1 cellular context compared by ENCODE assay signal in the genomic region with DNA sequence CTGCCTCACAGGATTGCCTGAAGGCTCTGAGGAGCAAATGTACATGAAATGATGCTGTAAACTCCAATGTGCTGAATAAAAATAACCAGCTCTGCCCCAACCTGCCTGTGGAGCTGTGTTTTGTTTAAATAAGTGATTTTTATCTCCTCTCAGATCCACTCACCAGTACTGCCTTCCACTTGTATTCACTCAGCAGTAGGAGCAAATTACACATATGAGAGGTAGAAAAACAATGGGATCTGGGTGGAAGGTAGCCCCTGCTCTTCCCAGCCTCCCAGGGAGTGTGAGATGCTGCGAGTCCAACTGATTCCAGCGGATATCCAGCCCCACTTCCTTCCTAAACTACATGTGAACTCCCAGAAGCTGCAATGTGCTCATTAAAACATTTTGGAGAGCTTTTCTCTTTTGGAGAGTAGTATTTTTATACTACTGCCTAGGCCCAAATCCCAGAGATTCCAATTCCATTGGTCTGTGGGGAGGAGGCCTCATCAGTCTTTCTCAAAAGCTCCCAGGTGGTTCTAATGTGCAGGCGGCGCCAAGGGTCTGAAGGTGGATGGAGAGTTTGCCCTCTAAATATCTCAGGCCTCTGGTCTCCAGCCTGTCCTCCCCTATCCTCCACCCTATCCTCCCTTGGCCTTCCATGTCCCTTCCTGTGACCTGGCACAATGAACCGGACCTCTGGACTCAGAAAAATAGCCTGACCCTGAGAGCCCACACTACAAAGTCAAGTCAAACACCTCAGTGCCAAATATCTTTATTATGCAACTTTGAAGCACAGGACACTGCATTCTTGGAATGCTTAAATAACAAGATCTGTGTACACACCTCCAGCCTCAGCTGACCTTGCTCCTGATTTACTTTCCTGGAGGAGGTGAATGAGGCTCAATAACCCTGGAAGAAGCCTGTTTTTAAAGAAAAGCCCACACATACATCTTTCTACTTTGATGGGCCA.
TF ChIP-seq lines count a peak whose summit lies in the region.

No MANE protein-coding gene starts in this region.

TF ChIP-seq in HepG2, 621 proteins besides CTCF, POLR2A, EP300 and RAD21 (continued from another document and continues in another):
- TF ChIP-seq, protein P1, sequence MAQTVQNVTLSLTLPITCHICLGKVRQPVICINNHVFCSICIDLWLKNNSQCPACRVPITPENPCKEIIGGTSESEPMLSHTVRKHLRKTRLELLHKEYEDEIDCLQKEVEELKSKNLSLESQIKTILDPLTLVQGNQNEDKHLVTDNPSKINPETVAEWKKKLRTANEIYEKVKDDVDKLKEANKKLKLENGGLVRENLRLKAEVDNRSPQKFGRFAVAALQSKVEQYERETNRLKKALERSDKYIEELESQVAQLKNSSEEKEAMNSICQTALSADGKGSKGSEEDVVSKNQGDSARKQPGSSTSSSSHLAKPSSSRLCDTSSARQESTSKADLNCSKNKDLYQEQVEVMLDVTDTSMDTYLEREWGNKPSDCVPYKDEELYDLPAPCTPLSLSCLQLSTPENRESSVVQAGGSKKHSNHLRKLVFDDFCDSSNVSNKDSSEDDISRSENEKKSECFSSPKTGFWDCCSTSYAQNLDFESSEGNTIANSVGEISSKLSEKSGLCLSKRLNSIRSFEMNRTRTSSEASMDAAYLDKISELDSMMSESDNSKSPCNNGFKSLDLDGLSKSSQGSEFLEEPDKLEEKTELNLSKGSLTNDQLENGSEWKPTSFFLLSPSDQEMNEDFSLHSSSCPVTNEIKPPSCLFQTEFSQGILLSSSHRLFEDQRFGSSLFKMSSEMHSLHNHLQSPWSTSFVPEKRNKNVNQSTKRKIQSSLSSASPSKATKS (CRISPR knock-in tag; IDR thresholded peaks at IDR 0.05), result no peak
- TF ChIP-seq CHCHD3 (CRISPR knock-in tag; IDR thresholded peaks at IDR 0.05) (no peak), ZNF264 (CRISPR knock-in tag; IDR thresholded peaks at IDR 0.05) (no peak), ZNF260 (CRISPR knock-in tag; IDR thresholded peaks at IDR 0.05; ENCODE audit: borderline replicate concordance, low read depth) (no peak), PHB2 (IDR thresholded peaks at IDR 0.05; ENCODE audit: partially characterized antibody) (no peak), ZNF772 (CRISPR knock-in tag; IDR thresholded peaks at IDR 0.05) (0 out of 2 replicates have a peak, but pooled peaks have one; percentile 31), ZNF333 (CRISPR knock-in tag; IDR thresholded peaks at IDR 0.05; ENCODE audit: borderline replicate concordance) (no peak), PAX8 (CRISPR knock-in tag; IDR thresholded peaks at IDR 0.05; ENCODE audit: borderline replicate concordance) (no peak), BORCS8-MEF2B (CRISPR knock-in tag; IDR thresholded peaks at IDR 0.05) (peak; percentile 38; the same call in 1 of the 2 replicates), ZNF33B (CRISPR knock-in tag; IDR thresholded peaks at IDR 0.05) (no peak), CENPT (CRISPR knock-in tag; IDR thresholded peaks at IDR 0.05; ENCODE audit: low read depth) (no peak), JUNB (CRISPR knock-in tag; IDR thresholded peaks at IDR 0.05; ENCODE audit: borderline replicate concordance) (no peak), ZNF713 (CRISPR knock-in tag; IDR thresholded peaks at IDR 0.05) (0 out of 2 replicates have a peak, but pooled peaks have one; percentile 26), MEF2D (CRISPR knock-in tag; IDR thresholded peaks at IDR 0.05) (peak; percentile 84), MAZ (IDR thresholded peaks at IDR 0.05; ENCODE audit: borderline replicate concordance, low read depth, low read length) (no peak), MAZ (CRISPR knock-in tag; IDR thresholded peaks at IDR 0.05; ENCODE audit: low read depth) (peak; percentile 21; the same call in 1 of the 2 replicates), CC2D1A (CRISPR knock-in tag; IDR thresholded peaks at IDR 0.05) (0 out of 2 replicates have a peak, but pooled peaks have one; percentile 38), RFXANK (CRISPR knock-in tag; IDR thresholded peaks at IDR 0.05) (peak; percentile 88; the same call in 1 of the 2 replicates), NFIB (CRISPR knock-in tag; IDR thresholded peaks at IDR 0.05; ENCODE audit: borderline replicate concordance) (no peak), HHEX (CRISPR knock-in tag; IDR thresholded peaks at IDR 0.05) (peak; percentile 71; the same call in 1 of the 2 replicates), NCOA5 (CRISPR knock-in tag; IDR thresholded peaks at IDR 0.05) (no peak), ZFYVE20 (CRISPR knock-in tag; IDR thresholded peaks at IDR 0.05; ENCODE audit: borderline replicate concordance, low read depth) (no peak), ZNF331 (CRISPR knock-in tag; IDR thresholded peaks at IDR 0.05) (peak; percentile 89), ZNF441 (CRISPR knock-in tag; IDR thresholded peaks at IDR 0.05; ENCODE audit: borderline replicate concordance) (no peak), REPIN1 (CRISPR knock-in tag; IDR thresholded peaks at IDR 0.05; ENCODE audit: borderline replicate concordance, low read depth) (peak; percentile 70; the same call in 1 of the 2 replicates), IRF2 (CRISPR knock-in tag; IDR thresholded peaks at IDR 0.05) (peak; percentile 89), NFIC (IDR thresholded peaks at IDR 0.05; ENCODE audit: low read length) (peak; percentile 96), TEAD3 (CRISPR knock-in tag; optimal IDR thresholded peaks at IDR 0.05; ENCODE audit: borderline replicate concordance) (peak; percentile 99), ZNF350 (CRISPR knock-in tag; IDR thresholded peaks at IDR 0.05; ENCODE audit: borderline replicate concordance, low read depth) (peak; percentile 47; the same call in 1 of the 2 replicates), HOXA9 (CRISPR knock-in tag; IDR thresholded peaks at IDR 0.05; ENCODE audit: borderline replicate concordance) (no peak), ZNF660 (CRISPR knock-in tag; IDR thresholded peaks at IDR 0.05; ENCODE audit: borderline replicate concordance, low read depth) (no peak), ZFP36L2 (CRISPR knock-in tag; IDR thresholded peaks at IDR 0.05) (no peak), ZNF570 (CRISPR knock-in tag; IDR thresholded peaks at IDR 0.05; ENCODE audit: borderline replicate concordance) (no peak), HNF4G (IDR thresholded peaks at IDR 0.05; ENCODE audit: borderline replicate concordance, low read depth, low read length) (peak; percentile 96), HNF4G (CRISPR knock-in tag; IDR thresholded peaks at IDR 0.05; ENCODE audit: borderline replicate concordance, low read depth) (peak; percentile 89; the same call in 1 of the 2 replicates), ZNF484 (CRISPR knock-in tag; IDR thresholded peaks at IDR 0.05; ENCODE audit: borderline replicate concordance, low read depth) (no peak), BRCA1 (CRISPR knock-in tag; IDR thresholded peaks at IDR 0.05) (no peak), HOXD1 (CRISPR knock-in tag; IDR thresholded peaks at IDR 0.05) (0 out of 2 replicates have a peak, but pooled peaks have one; percentile 42), ZNF850 (CRISPR knock-in tag; conservative IDR thresholded peaks at IDR 0.05) (no peak), HDAC6 (IDR thresholded peaks at IDR 0.05; ENCODE audit: low read depth, low read length) (no peak)
- TF ChIP-seq, protein P2, sequence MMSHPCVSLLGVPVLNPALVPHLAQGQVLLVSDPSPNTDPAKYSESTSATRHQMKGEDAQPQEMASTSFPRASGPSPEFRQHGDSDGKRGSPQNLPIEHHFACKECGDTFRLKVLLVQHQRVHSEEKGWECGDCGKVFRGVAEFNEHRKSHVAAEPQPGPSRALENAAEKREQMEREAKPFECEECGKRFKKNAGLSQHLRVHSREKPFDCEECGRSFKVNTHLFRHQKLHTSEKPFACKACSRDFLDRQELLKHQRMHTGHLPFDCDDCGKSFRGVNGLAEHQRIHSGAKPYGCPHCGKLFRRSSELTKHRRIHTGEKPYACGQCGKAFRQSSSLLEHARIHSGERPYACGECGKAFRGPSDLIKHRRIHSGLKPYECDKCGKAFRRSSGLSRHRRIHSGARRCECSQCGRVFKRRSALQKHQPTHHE (CRISPR knock-in tag; IDR thresholded peaks at IDR 0.05; ENCODE audit: borderline replicate concordance), result no peak
- TF ChIP-seq, protein P3, sequence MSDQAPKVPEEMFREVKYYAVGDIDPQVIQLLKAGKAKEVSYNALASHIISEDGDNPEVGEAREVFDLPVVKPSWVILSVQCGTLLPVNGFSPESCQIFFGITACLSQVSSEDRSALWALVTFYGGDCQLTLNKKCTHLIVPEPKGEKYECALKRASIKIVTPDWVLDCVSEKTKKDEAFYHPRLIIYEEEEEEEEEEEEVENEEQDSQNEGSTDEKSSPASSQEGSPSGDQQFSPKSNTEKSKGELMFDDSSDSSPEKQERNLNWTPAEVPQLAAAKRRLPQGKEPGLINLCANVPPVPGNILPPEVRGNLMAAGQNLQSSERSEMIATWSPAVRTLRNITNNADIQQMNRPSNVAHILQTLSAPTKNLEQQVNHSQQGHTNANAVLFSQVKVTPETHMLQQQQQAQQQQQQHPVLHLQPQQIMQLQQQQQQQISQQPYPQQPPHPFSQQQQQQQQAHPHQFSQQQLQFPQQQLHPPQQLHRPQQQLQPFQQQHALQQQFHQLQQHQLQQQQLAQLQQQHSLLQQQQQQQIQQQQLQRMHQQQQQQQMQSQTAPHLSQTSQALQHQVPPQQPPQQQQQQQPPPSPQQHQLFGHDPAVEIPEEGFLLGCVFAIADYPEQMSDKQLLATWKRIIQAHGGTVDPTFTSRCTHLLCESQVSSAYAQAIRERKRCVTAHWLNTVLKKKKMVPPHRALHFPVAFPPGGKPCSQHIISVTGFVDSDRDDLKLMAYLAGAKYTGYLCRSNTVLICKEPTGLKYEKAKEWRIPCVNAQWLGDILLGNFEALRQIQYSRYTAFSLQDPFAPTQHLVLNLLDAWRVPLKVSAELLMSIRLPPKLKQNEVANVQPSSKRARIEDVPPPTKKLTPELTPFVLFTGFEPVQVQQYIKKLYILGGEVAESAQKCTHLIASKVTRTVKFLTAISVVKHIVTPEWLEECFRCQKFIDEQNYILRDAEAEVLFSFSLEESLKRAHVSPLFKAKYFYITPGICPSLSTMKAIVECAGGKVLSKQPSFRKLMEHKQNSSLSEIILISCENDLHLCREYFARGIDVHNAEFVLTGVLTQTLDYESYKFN (CRISPR knock-in tag; conservative IDR thresholded peaks at IDR 0.05), result peak; percentile 97
- TF ChIP-seq, protein P4, sequence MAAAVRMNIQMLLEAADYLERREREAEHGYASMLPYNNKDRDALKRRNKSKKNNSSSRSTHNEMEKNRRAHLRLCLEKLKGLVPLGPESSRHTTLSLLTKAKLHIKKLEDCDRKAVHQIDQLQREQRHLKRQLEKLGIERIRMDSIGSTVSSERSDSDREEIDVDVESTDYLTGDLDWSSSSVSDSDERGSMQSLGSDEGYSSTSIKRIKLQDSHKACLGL (CRISPR knock-in tag; IDR thresholded peaks at IDR 0.05), result no peak
- TF ChIP-seq, protein P5, sequence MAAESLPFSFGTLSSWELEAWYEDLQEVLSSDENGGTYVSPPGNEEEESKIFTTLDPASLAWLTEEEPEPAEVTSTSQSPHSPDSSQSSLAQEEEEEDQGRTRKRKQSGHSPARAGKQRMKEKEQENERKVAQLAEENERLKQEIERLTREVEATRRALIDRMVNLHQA (CRISPR knock-in tag; IDR thresholded peaks at IDR 0.05), result no peak
- TF ChIP-seq, protein P6, sequence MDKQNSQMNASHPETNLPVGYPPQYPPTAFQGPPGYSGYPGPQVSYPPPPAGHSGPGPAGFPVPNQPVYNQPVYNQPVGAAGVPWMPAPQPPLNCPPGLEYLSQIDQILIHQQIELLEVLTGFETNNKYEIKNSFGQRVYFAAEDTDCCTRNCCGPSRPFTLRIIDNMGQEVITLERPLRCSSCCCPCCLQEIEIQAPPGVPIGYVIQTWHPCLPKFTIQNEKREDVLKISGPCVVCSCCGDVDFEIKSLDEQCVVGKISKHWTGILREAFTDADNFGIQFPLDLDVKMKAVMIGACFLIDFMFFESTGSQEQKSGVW (CRISPR knock-in tag; IDR thresholded peaks at IDR 0.05; ENCODE audit: borderline replicate concordance), result no peak
- TF ChIP-seq, protein P7, sequence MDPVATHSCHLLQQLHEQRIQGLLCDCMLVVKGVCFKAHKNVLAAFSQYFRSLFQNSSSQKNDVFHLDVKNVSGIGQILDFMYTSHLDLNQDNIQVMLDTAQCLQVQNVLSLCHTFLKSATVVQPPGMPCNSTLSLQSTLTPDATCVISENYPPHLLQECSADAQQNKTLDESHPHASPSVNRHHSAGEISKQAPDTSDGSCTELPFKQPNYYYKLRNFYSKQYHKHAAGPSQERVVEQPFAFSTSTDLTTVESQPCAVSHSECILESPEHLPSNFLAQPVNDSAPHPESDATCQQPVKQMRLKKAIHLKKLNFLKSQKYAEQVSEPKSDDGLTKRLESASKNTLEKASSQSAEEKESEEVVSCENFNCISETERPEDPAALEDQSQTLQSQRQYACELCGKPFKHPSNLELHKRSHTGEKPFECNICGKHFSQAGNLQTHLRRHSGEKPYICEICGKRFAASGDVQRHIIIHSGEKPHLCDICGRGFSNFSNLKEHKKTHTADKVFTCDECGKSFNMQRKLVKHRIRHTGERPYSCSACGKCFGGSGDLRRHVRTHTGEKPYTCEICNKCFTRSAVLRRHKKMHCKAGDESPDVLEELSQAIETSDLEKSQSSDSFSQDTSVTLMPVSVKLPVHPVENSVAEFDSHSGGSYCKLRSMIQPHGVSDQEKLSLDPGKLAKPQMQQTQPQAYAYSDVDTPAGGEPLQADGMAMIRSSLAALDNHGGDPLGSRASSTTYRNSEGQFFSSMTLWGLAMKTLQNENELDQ (CRISPR knock-in tag; IDR thresholded peaks at IDR 0.05; ENCODE audit: borderline replicate concordance), result no peak
- TF ChIP-seq, protein P8, sequence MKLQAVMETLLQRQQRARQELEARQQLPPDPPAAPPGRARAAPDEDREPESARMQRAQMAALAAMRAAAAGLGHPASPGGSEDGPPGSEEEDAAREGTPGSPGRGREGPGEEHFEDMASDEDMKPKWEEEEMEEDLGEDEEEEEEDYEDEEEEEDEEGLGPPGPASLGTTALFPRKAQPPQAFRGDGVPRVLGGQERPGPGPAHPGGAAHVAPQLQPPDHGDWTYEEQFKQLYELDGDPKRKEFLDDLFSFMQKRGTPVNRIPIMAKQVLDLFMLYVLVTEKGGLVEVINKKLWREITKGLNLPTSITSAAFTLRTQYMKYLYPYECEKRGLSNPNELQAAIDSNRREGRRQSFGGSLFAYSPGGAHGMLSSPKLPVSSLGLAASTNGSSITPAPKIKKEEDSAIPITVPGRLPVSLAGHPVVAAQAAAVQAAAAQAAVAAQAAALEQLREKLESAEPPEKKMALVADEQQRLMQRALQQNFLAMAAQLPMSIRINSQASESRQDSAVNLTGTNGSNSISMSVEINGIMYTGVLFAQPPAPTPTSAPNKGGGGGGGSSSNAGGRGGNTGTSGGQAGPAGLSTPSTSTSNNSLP (IDR thresholded peaks at IDR 0.05; ENCODE audit: low read depth, low read length), result no peak
- TF ChIP-seq, protein P9, sequence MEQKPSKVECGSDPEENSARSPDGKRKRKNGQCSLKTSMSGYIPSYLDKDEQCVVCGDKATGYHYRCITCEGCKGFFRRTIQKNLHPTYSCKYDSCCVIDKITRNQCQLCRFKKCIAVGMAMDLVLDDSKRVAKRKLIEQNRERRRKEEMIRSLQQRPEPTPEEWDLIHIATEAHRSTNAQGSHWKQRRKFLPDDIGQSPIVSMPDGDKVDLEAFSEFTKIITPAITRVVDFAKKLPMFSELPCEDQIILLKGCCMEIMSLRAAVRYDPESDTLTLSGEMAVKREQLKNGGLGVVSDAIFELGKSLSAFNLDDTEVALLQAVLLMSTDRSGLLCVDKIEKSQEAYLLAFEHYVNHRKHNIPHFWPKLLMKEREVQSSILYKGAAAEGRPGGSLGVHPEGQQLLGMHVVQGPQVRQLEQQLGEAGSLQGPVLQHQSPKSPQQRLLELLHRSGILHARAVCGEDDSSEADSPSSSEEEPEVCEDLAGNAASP (CRISPR knock-in tag; IDR thresholded peaks at IDR 0.05; ENCODE audit: borderline replicate concordance), result peak; percentile 100
